In genomic region chr16:23432176-23433128, GRCh38 we compare ENCODE assay signal across 21 cellular contexts. TPM values are rescaled to one million over a fixed set of nuclear protein-coding genes. Genes with fewer than 3 reads are reported as not detected.
DNase-seq lines count a peak whose midpoint lies in the region; ATAC-seq and TF ChIP-seq lines count a peak whose summit lies in the region.
"Had no signal": no experiment of that assay in that cellular context is flagged by ENCODE, and none has a peak within 500 bp of the region (broad histone marks: within the 10 kb centered on the region; RNA-seq: fewer than 3 reads in every experiment).

No MANE protein-coding gene starts in this region.

- H4K20me1 ChIP-seq in PC-3 (ENCODE audit: low read length), result no peaks in the 10 kb centered on the region
- H4K20me1 ChIP-seq in neural progenitor cell (ENCODE audit: low read depth), result peaks cover 5% of the 10 kb centered on the region

- no peak overlapping the region for H3K4me3 Mint-ChIP-seq in neural progenitor cell
- H3K4me3 Mint-ChIP-seq: H9, T-helper 17 cell had no signal

- POLR2A ChIA-PET in PC-3 (lab: Charles Lee; ENCODE audit: unreplicated experiment), result no interaction called here

- no peak overlapping the region for H3K27ac ChIP-seq in VCaP
- no peak overlapping the region for H3K27ac ChIP-seq in liver (ENCODE audit: low read depth in 1 of 2, low read length in 2 of 2)
- H3K27ac ChIP-seq in PC-3 (ENCODE audit: low read length), result no peak overlapping the region
- no peak overlapping the region for H3K27ac ChIP-seq in neural progenitor cell

- intact Hi-C loops in PC-3 (cut with micrococcal nuclease), result loop anchor here (10.0 kb wide), 1 partner anchor 348 kb away; no protein-coding TSS in a partner anchor

- H3F3A ChIP-seq in PC-3 (ENCODE audit: low read length, unreplicated experiment), result no peaks in the 10 kb centered on the region
- peaks cover 5% of the 10 kb centered on the region for H3F3A ChIP-seq in neural progenitor cell (ENCODE audit: low read depth)

- H3K4me2 ChIP-seq in PC-3 (ENCODE audit: low read length), result no peak overlapping the region
- H3K4me2 ChIP-seq in neural progenitor cell, result no peak overlapping the region

- H2AFZ ChIP-seq in PC-3 (ENCODE audit: low read length) (no peak overlapping the region), neural progenitor cell (replicated peaks) (no peak overlapping the region)

- H3K4me3 ChIP-seq in AG09309 (ENCODE audit: control insufficient read depth, low read depth, low read length) (no peak overlapping the region), liver (ENCODE audit: low read depth in 1 of 3, low read length in 3 of 3) (no peak overlapping the region), PC-3 (ENCODE audit: low read length) (no peak overlapping the region), neural progenitor cell (no peak overlapping the region)
- H3K4me3 ChIP-seq: mucosa of descending colon had no signal

- no peak for TF ChIP-seq RAD21 in liver (IDR thresholded peaks at IDR 0.05)

- WGBS in liver, result 90% methylated on average over 10 of the region's 10 CpGs

- H3K79me2 ChIP-seq in PC-3 (ENCODE audit: low read length) (no peaks in the 10 kb centered on the region), neural progenitor cell (ENCODE audit: low read depth) (no peaks in the 10 kb centered on the region)

- peaks cover 6% of the 10 kb centered on the region for H3K27me3 Mint-ChIP-seq in neural progenitor cell (ENCODE audit: insufficient read depth, low read depth)
- H3K27me3 Mint-ChIP-seq: T-helper 17 cell had no signal

- H3K4me1 ChIP-seq in liver (ENCODE audit: control insufficient read depth in 4 of 4, insufficient read depth in 4 of 4, low read length in 3 of 4) (no peaks in the 10 kb centered on the region), PC-3 (ENCODE audit: insufficient read depth, low read length) (no peaks in the 10 kb centered on the region), neural progenitor cell (no peaks in the 10 kb centered on the region)

- no peak for DNase-seq in AG09309 (ENCODE audit: low read depth)
- DNase-seq in EL, result peak; percentile 10
- no peak for DNase-seq in DMS153 treated with DMSO at 0.1 percent for 48 hours (lab: John Stamatoyannopoulos, UW; ENCODE audit: unreplicated experiment)
- DNase-seq in PC-3, result no peak
- no peak for DNase-seq in neural progenitor cell (ENCODE audit: low spot score)
- DNase-seq: activated gamma-delta T cell, AML-193, amniotic stem cell, foreskin melanocyte, H9, Karpas-422, left cardiac atrium, NCI-H1105 treated with DMSO at 0.1 percent for 48 hours, NCI-H345, SHP77 treated with DMSO at 0.1 percent for 48 hours, T-helper 17 cell had no signal

- no TSS peak for BruUV-seq in PC-3 (replicated peaks; lab: Mats Ljungman, UMichigan)

- H3K4me1 Mint-ChIP-seq in neural progenitor cell, result no peaks in the 10 kb centered on the region

- peaks cover 15% of the 10 kb centered on the region for H3K36me3 Mint-ChIP-seq in neural progenitor cell

- H3K36me3 ChIP-seq in liver (ENCODE audit: control insufficient read depth in 4 of 4, insufficient read depth in 3 of 4, low read depth in 1 of 4, low read length in 3 of 4) (peaks cover 5 to 29% (median 18%) of the 10 kb centered on the region in 4 donors), PC-3 (ENCODE audit: low read depth, low read length) (peaks cover 12% of the 10 kb centered on the region; the same call in 1 of the 2 replicates), neural progenitor cell (no peaks in the 10 kb centered on the region)

- no peaks in the 10 kb centered on the region for H3K9me2 ChIP-seq in PC-3 (replicated peaks; ENCODE audit: low read length)

- no peak overlapping the region for H3K27ac Mint-ChIP-seq in neural progenitor cell
- H3K27ac Mint-ChIP-seq: H9, T-helper 17 cell had no signal

- CTCF ChIA-PET in PC-3 (lab: Charles Lee), result interaction anchor here (0.6 to 1.0 kb wide), 3 partner anchors 8 to 42 kb away, joined by 3 to 6 read pairs (median 3); no protein-coding TSS in a partner anchor

- TF ChIP-seq CTCF in AG09309 (IDR thresholded peaks at IDR 0.05; ENCODE audit: control insufficient read depth, insufficient read depth, low read depth, low read length, missing control alignments) (peak; percentile 30), VCaP (conservative IDR thresholded peaks at IDR 0.05) (peak; percentile 32; the same call in 1 of the 2 replicates), liver (IDR thresholded peaks at IDR 0.05; ENCODE audit: low read depth, low read length, missing input control) (peak; percentile 20), PC-3 (conservative IDR thresholded peaks at IDR 0.05; ENCODE audit: low read depth, low read length) (no peak), neural progenitor cell (IDR thresholded peaks at IDR 0.05) (no peak)

- ATAC-seq in PC-3 (no peak), HG03439 (IDR thresholded peaks at IDR 0.05; ENCODE audit: unreplicated experiment) (no peak)
- ATAC-seq: left cardiac atrium, sciatic nerve, T-helper 17 cell had no signal

- no peaks in the 10 kb centered on the region for H3K9me3 ChIP-seq in liver (ENCODE audit: control insufficient read depth in 4 of 4, low read length in 3 of 4)
- no peaks in the 10 kb centered on the region for H3K9me3 ChIP-seq in PC-3 (ENCODE audit: low read length)
- H3K9me3 ChIP-seq in neural progenitor cell (ENCODE audit: low read depth), result no peaks in the 10 kb centered on the region
- H3K9me3 ChIP-seq: mucosa of descending colon had no signal

- H3K9me3 Mint-ChIP-seq in neural progenitor cell, result no peaks in the 10 kb centered on the region
- H3K9me3 Mint-ChIP-seq: H9 had no signal

- H3K9ac ChIP-seq in liver (ENCODE audit: low read depth in 1 of 2, low read length in 2 of 2) (no peak overlapping the region), PC-3 (ENCODE audit: low read length) (no peak overlapping the region), neural progenitor cell (no peak overlapping the region)

- no peaks in the 10 kb centered on the region for H3K27me3 ChIP-seq in liver (ENCODE audit: control insufficient read depth in 4 of 4, insufficient read depth in 4 of 4, low read length in 3 of 4)
- H3K27me3 ChIP-seq in PC-3 (ENCODE audit: low read length), result no peaks in the 10 kb centered on the region
- no peaks in the 10 kb centered on the region for H3K27me3 ChIP-seq in neural progenitor cell

TF ChIP-seq in liver, 16 proteins besides CTCF, POLR2A, EP300 and RAD21:
- TF ChIP-seq ATF3 (IDR thresholded peaks at IDR 0.05) (no peak), JUND (IDR thresholded peaks at IDR 0.05) (no peak), FOXA2 (IDR thresholded peaks at IDR 0.05) (no peak), REST (IDR thresholded peaks at IDR 0.05) (no peak), HNF4G (IDR thresholded peaks at IDR 0.05) (no peak), GABPA (IDR thresholded peaks at IDR 0.05 in 1 of 2, conservative IDR thresholded peaks at IDR 0.05 in 1 of 2) (no peak), SP1 (IDR thresholded peaks at IDR 0.05) (no peak), FOXA1 (IDR thresholded peaks at IDR 0.05) (no peak), NR2F2 (IDR thresholded peaks at IDR 0.05) (no peak), RXRA (IDR thresholded peaks at IDR 0.05) (no peak), YY1 (IDR thresholded peaks at IDR 0.05) (no peak)
TF ChIP-seq in liver: peak in this region for 0.

RNA-seq across cellular contexts. Expression of gene COG7, which starts 20.5 kb away (rescaled TPM):
- total RNA-seq in liver (10 to 100 TPM in 1 of 2 donors, 1 to 10 TPM in 1; 7.7 to 11.4 TPM), PC-3 (2014; rRNA removed) (8.6 and 13.5 TPM in 2 replicates), neural progenitor cell (ENCODE audit: low replicate concordance) (19.1 and 21.6 TPM in 2 replicates)
- 1 to 10 TPM; 5.1 to 5.6 TPM for polyA plus RNA-seq in liver

Comparison
In these comparisons a context has a peak if more than half of its experiments do, and no peak if none do; other contexts are left out.
1. CTCF ChIP-seq: peak in AG09309 (single experiment), VCaP (single experiment) and liver (single experiment); none in PC-3 (single experiment) and neural progenitor cell (single experiment).